ENCODE assay signal across 15 cellular contexts in the genomic region with DNA sequence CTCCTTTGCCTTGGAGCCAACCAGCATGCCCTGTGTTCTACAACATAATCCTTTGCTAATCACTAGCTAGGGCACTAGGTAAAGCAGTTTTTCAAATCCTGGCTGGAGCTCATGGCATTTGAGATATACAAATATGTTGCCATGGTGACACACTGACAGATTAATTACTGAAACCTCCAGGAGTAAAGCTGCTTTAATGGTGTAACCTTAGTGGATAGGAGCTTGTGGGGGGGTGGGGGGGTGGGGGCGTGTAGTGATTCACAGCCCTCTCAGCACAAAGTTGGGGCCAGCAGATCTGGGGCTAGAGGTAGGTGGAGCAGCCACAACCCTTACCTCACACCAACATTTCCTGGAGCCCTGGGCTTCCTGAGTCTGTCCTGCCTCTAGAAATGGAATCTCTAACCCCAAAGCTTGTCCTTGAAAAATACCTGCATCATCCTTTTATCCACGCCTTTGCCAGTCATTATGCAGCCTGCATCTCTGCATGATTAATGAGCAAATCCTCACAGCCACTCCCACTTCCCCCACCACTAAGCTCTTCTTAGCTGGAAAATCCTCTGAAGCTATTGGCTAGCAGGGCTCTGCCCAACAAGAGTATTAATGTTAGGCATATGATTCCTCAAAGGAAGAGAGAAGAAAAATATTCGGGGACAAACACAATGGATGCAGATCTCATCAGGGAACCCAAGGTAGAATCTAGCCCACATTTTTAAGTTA. TPM values are rescaled to one million over a fixed set of nuclear protein-coding genes. Genes with fewer than 3 reads are reported as not detected.
DNase-seq lines count a peak whose midpoint lies in the region; ATAC-seq, FAIRE-seq and TF ChIP-seq lines count a peak whose summit lies in the region.
"Had no signal": no experiment of that assay in that cellular context is flagged by ENCODE, and none has a peak within 500 bp of the region (broad histone marks: within the 10 kb centered on the region; RNA-seq: fewer than 3 reads in every experiment).

No MANE protein-coding gene starts in this region.

- H4K91ac ChIP-seq in IMR-90 (ENCODE audit: insufficient read depth, low read depth, low read length): no peak overlapping the region

- no CpG with 5 or more reads among the region's 3 CpGs for WGBS in IMR-90 (ENCODE audit: extremely low coverage in 2 of 2, insufficient read length in 1 of 2), 2 experiments

- BruUV-seq in IMR-90 (replicated peaks; lab: Mats Ljungman, UMichigan): no TSS peak

- intact Hi-C loops in IMR-90 (cut with micrococcal nuclease) (no loop called here), vagina (cut with DNase I) (no loop called here)

- no peak overlapping the region for H3K4ac ChIP-seq in IMR-90 (ENCODE audit: low read depth, low read length)

- no peak overlapping the region for H3K14ac ChIP-seq in IMR-90 (replicated peaks; ENCODE audit: low read depth, low read length)

- no peak overlapping the region for H3K56ac ChIP-seq in IMR-90 (ENCODE audit: extremely low read depth, insufficient read depth, low read length)

- H2BK120ac ChIP-seq in IMR-90 (ENCODE audit: low read depth, low read length): no peak overlapping the region

- no peak overlapping the region for H3K9ac ChIP-seq in IMR-90 (ENCODE audit: low read depth, low read length)
- no peak overlapping the region for H3K9ac ChIP-seq in keratinocyte (ENCODE audit: control insufficient read depth, extremely low read depth, insufficient read depth, low read length)

- H2BK15ac ChIP-seq in IMR-90 (ENCODE audit: low read depth, low read length): no peak overlapping the region

- dilution Hi-C loops in IMR-90 (cut with HindIII; ENCODE audit: low sequenced_read_pairs, unreplicated experiment): no loop called here
- dilution Hi-C loops in keratinocyte (cut with MboI; ENCODE audit: extremely low pct_ligation_motif_present, low sequenced_read_pairs): no loop called here

- CTCF ChIA-PET in IMR-90 (lab: Yijun Ruan, JAX): no interaction called here

- H3K27ac ChIP-seq in IMR-90 (ENCODE audit: insufficient read depth, low read length): no peak overlapping the region
- no peak overlapping the region for H3K27ac ChIP-seq in RWPE2 (ENCODE audit: poor library complexity, severe bottlenecking)
- H3K27ac ChIP-seq in keratinocyte (ENCODE audit: control insufficient read depth, insufficient read depth, low read length): no peak overlapping the region
- no peak overlapping the region for H3K27ac ChIP-seq in vagina
- H3K27ac ChIP-seq: 22Rv1, ascending aorta, gastrocnemius medialis, ovary had no signal

- in situ Hi-C loops in IMR-90 (cut with MboI; ENCODE audit: low sequenced_read_pairs): no loop called here

- no peaks in the 10 kb centered on the region for H3K79me1 ChIP-seq in IMR-90 (ENCODE audit: low read depth in 1 of 2, low read length in 2 of 2)

- no peaks in the 10 kb centered on the region for H3K36me3 ChIP-seq in IMR-90 (ENCODE audit: control insufficient read depth, insufficient read depth, low read length)
- H3K36me3 ChIP-seq in RWPE2 (ENCODE audit: low read depth): no peaks in the 10 kb centered on the region
- H3K36me3 ChIP-seq in keratinocyte (ENCODE audit: control insufficient read depth in 2 of 2, extremely low read depth in 1 of 2, insufficient read depth in 2 of 2, low read length in 2 of 2): no peaks in the 10 kb centered on the region
- no peaks in the 10 kb centered on the region for H3K36me3 ChIP-seq in vagina
- H3K36me3 ChIP-seq: ascending aorta, gastrocnemius medialis, ovary had no signal

- no peak overlapping the region for H4K5ac ChIP-seq in IMR-90 (ENCODE audit: low read depth, low read length)

- no peak overlapping the region for H2BK5ac ChIP-seq in IMR-90 (ENCODE audit: low read depth, low read length, poor library complexity, severe bottlenecking)

- ATAC-seq in IMR-90 (ENCODE audit: low read depth) (no peak), RWPE2 (ENCODE audit: low read depth) (peak; percentile 50), HG02678 (IDR thresholded peaks at IDR 0.05; ENCODE audit: unreplicated experiment) (no peak)
- ATAC-seq: gastrocnemius medialis had no signal

- no peak overlapping the region for H2AK5ac ChIP-seq in IMR-90 (ENCODE audit: low read depth, low read length)

- H3K18ac ChIP-seq in IMR-90 (ENCODE audit: low read depth, low read length): no peak overlapping the region

- DNase-seq in DMS 273 (lab: John Stamatoyannopoulos, UW; ENCODE audit: unreplicated experiment): peak; percentile 27
- no peak for DNase-seq in DMS 273 treated with DMSO at 0.1 percent for 48 hours (lab: John Stamatoyannopoulos, UW)
- DNase-seq in IMR-90: peak; percentile 6
- no peak for DNase-seq in RWPE2 (ENCODE audit: low spot score)
- no peak for DNase-seq in keratinocyte (ENCODE audit: low read depth, low spot score)
- no peak for DNase-seq in vagina (ENCODE audit: extremely low spot score in 2 of 2)
- DNase-seq in stimulated activated CD8-positive, alpha-beta memory T cell treated with anti-CD3 and anti-CD28 coated beads, Interleukin-4, amount 100 ng/mL, for 48 hours: no peak
- DNase-seq: gastrocnemius medialis, midbrain, NCI-H2029, OCI-M1, ovary had no signal

- TF ChIP-seq POLR2A in IMR-90 (IDR thresholded peaks at IDR 0.05; ENCODE audit: low read depth, low read length): no peak
- TF ChIP-seq POLR2A in vagina (IDR thresholded peaks at IDR 0.05): no peak

- H3K4me2 ChIP-seq in IMR-90 (ENCODE audit: low read depth, low read length): no peak overlapping the region
- H3K4me2 ChIP-seq in keratinocyte (ENCODE audit: control insufficient read depth, extremely low read depth, insufficient read depth, low read depth, low read length): no peak overlapping the region

- FAIRE-seq in keratinocyte (lab: Jason Lieb, UNC): peak; percentile 61

- H3K9me3 ChIP-seq in IMR-90 (ENCODE audit: control insufficient read depth, insufficient read depth, low read length) (no peaks in the 10 kb centered on the region), RWPE2 (ENCODE audit: severe bottlenecking) (no peaks in the 10 kb centered on the region), keratinocyte (ENCODE audit: control insufficient read depth, low read depth, low read length) (peaks cover under 1% of the 10 kb centered on the region), vagina (no peaks in the 10 kb centered on the region)
- H3K9me3 ChIP-seq: ascending aorta, gastrocnemius medialis, ovary had no signal

- POLR2A ChIA-PET in IMR-90 (lab: Charles Lee; ENCODE audit: unreplicated experiment): no interaction called here

- H3K9me1 ChIP-seq in IMR-90 (ENCODE audit: insufficient read depth, low read length) (0 out of 2 replicates have a peak, but pooled peaks cover 8% of the 10 kb centered on the region), keratinocyte (ENCODE audit: control insufficient read depth, extremely low read depth, insufficient read depth, low read length) (no peaks in the 10 kb centered on the region)

- H4K20me1 ChIP-seq in IMR-90 (ENCODE audit: insufficient read depth, low read length) (no peaks in the 10 kb centered on the region), keratinocyte (ENCODE audit: control insufficient read depth, extremely low read depth, insufficient read depth, low read length) (no peaks in the 10 kb centered on the region)

- no peak overlapping the region for H4K8ac ChIP-seq in IMR-90 (ENCODE audit: low read depth in 2 of 2, low read length in 2 of 2)

- H2BK20ac ChIP-seq in IMR-90 (ENCODE audit: low read depth, low read length): no peak overlapping the region

- no peak overlapping the region for H2AK9ac ChIP-seq in IMR-90 (replicated peaks; ENCODE audit: low read depth, low read length, poor library complexity)

- H3K79me2 ChIP-seq in keratinocyte (ENCODE audit: control insufficient read depth, insufficient read depth, low read length): no peaks in the 10 kb centered on the region

- H2AFZ ChIP-seq in IMR-90 (replicated peaks; ENCODE audit: low read length, poor library complexity): no peak overlapping the region
- H2AFZ ChIP-seq in keratinocyte (ENCODE audit: control insufficient read depth, low read length): no peak overlapping the region

- TF ChIP-seq CTCF in IMR-90 (conservative IDR thresholded peaks at IDR 0.05; ENCODE audit: low read depth, low read length): no peak
- no peak for TF ChIP-seq CTCF in RWPE2 (IDR thresholded peaks at IDR 0.05; ENCODE audit: poor library complexity, severe bottlenecking)
- no peak for TF ChIP-seq CTCF in keratinocyte (optimal IDR thresholded peaks at IDR 0.05 in 1 of 3, IDR thresholded peaks at IDR 0.05 in 1 of 3, conservative IDR thresholded peaks at IDR 0.05 in 1 of 3; ENCODE audit: extremely low read depth in 1 of 3, insufficient read depth in 2 of 3, low read length in 3 of 3)
- TF ChIP-seq CTCF in vagina (IDR thresholded peaks at IDR 0.05): no peak

- no peak overlapping the region for H3K4me3 ChIP-seq in IMR-90 (ENCODE audit: insufficient read depth, low read depth, low read length)
- H3K4me3 ChIP-seq in RWPE2 (ENCODE audit: severe bottlenecking): no peak overlapping the region
- no peak overlapping the region for H3K4me3 ChIP-seq in keratinocyte (ENCODE audit: control insufficient read depth in 2 of 3, extremely low read depth in 1 of 3, insufficient read depth in 2 of 3, low read depth in 1 of 3, low read length in 3 of 3)
- no peak overlapping the region for H3K4me3 ChIP-seq in vagina
- H3K4me3 ChIP-seq: ascending aorta, gastrocnemius medialis, ovary had no signal

- H3K27me3 ChIP-seq in IMR-90 (ENCODE audit: control insufficient read depth, insufficient read depth, low read length) (peaks cover 10% of the 10 kb centered on the region), RWPE2 (ENCODE audit: insufficient read depth, poor library complexity, severe bottlenecking) (no peaks in the 10 kb centered on the region), keratinocyte (ENCODE audit: control insufficient read depth, extremely low read depth, insufficient read depth, low read length) (no peaks in the 10 kb centered on the region), vagina (no peaks in the 10 kb centered on the region)
- H3K27me3 ChIP-seq: ascending aorta, gastrocnemius medialis, ovary had no signal

- no peak overlapping the region for H3K23ac ChIP-seq in IMR-90 (ENCODE audit: low read depth, low read length)

- TF ChIP-seq RAD21 in IMR-90 (IDR thresholded peaks at IDR 0.05; ENCODE audit: low read length): no peak

- H3K4me1 ChIP-seq in IMR-90 (ENCODE audit: control insufficient read depth, insufficient read depth, low read length) (peaks cover 8% of the 10 kb centered on the region; the same call in 1 of the 2 replicates), RWPE2 (ENCODE audit: insufficient read depth, poor library complexity, severe bottlenecking) (peaks cover 21% of the 10 kb centered on the region), keratinocyte (ENCODE audit: control insufficient read depth, extremely low read depth, insufficient read depth, low read length) (peaks cover 26% of the 10 kb centered on the region), vagina (no peaks in the 10 kb centered on the region)
- H3K4me1 ChIP-seq: ascending aorta, gastrocnemius medialis had no signal

RNA-seq across cellular contexts. Expression of gene PRNP, which starts 49.0 kb away (rescaled TPM):
- total RNA-seq in IMR-90 (2012; rRNA removed) (62.8 and 63.3 TPM in 2 replicates), vagina (130 TPM)
- polyA plus RNA-seq in IMR-90 (2012; rRNA removed) (93.3 and 97.9 TPM in 2 replicates), keratinocyte (861 to 1,182 TPM (median 986 TPM) in 3 replicates)
- 76.6 and 206 TPM in 2 replicates for polyA plus RNA-seq in IMR-90 (2012; cell fraction: cytosol; rRNA removed)
- 59.6 and 68.5 TPM in 2 replicates for polyA plus RNA-seq in IMR-90 (2012; cell fraction: nucleus; rRNA removed; ENCODE audit: low replicate concordance)
- polyA plus RNA-seq in keratinocyte (2011; ENCODE audit: low read depth): 838 TPM
- polyA plus RNA-seq in keratinocyte (2011; cell fraction: cytosol; rRNA removed): 346 and 603 TPM in 2 replicates
- 1,059 and 1,163 TPM in 2 replicates for polyA plus RNA-seq in keratinocyte (2011; cell fraction: nucleus; rRNA removed)
- 545 and 662 TPM in 2 replicates for polyA plus RNA-seq in keratinocyte (2012; ENCODE audit: low replicate concordance)
- 912 to 1,016 TPM (median 913 TPM) in 3 replicates for polyA minus RNA-seq in keratinocyte
- 765 TPM for polyA minus RNA-seq in keratinocyte (2011; cell fraction: cytosol; rRNA and poly(A)+ RNA removed)
- polyA minus RNA-seq in keratinocyte (2011; cell fraction: nucleus; rRNA and poly(A)+ RNA removed): 512 and 771 TPM in 2 replicates

Comparison
In these comparisons a context has a peak if more than half of its experiments do, and no peak if none do; other contexts are left out.
1. DNase-seq: peak in DMS 273 (single experiment) and IMR-90 (single experiment); none in DMS 273 treated with DMSO at 0.1 percent for 48 hours (single experiment), RWPE2 (single experiment), keratinocyte (single experiment), vagina (0 of 2) and stimulated activated CD8-positive, alpha-beta memory T cell treated with anti-CD3 and anti-CD28 coated beads, Interleukin-4, amount 100 ng/mL, for 48 hours (single experiment).